15 cellular contexts compared by ENCODE assay signal in genomic region chr1:59212715-59213114, GRCh38.
DNase-seq lines count a peak whose midpoint lies in the region; ATAC-seq and TF ChIP-seq lines count a peak whose summit lies in the region.
"Had no signal": no experiment of that assay in that cellular context is flagged by ENCODE, and none has a peak within 500 bp of the region (broad histone marks: within the 10 kb centered on the region; RNA-seq: fewer than 3 reads in every experiment).

No MANE protein-coding gene starts in this region.

- WGBS in aorta, 2 donors = 6 to 12% methylated on average over 3 of the region's 3 CpGs

- peaks cover 1% of the 10 kb centered on the region for H3K9me3 ChIP-seq in aorta (ENCODE audit: control insufficient read depth, low read length)
- H3K9me3 ChIP-seq: A549 had no signal

- H3K4me3 ChIP-seq in aorta (ENCODE audit: low read length in 2 of 2) = no peak overlapping the region
- H3K4me3 ChIP-seq: A549, GM23338 had no signal

- H3K27ac Mint-ChIP-seq in nephron = peak overlapping the region in 2 of 3 experiments; percentile 34 to 35
- H3K27ac Mint-ChIP-seq: CD14-positive monocyte; CD8-positive, alpha-beta T cell; GM23338; IgD-negative memory B cell had no signal

- peak overlapping the region in 1 of 2 donors; percentile 67 for H3K27ac ChIP-seq in aorta (ENCODE audit: low read depth in 1 of 2, low read length in 2 of 2)
- H3K27ac ChIP-seq: A549 had no signal

- no peak for ATAC-seq in HG02623 (IDR thresholded peaks at IDR 0.05; ENCODE audit: unreplicated experiment)
- ATAC-seq in GM19452 (IDR thresholded peaks at IDR 0.05; ENCODE audit: unreplicated experiment) = no peak
- no peak for ATAC-seq in aorta (ENCODE audit: low FRiP score)
- ATAC-seq: A549; CD8-positive, alpha-beta T cell; GM23338 had no signal

- intact Hi-C loops in aorta (cut with DNase I) = no loop called here

- H3K36me3 ChIP-seq in aorta (ENCODE audit: control insufficient read depth in 1 of 2, insufficient read depth in 2 of 2, low read length in 1 of 2) = no peaks in the 10 kb centered on the region

- H3K27me3 ChIP-seq in aorta (ENCODE audit: control insufficient read depth in 1 of 2, insufficient read depth in 2 of 2, low read length in 1 of 2) = no peaks in the 10 kb centered on the region

- no peak for TF ChIP-seq CTCF in nephron (IDR thresholded peaks at IDR 0.05; ENCODE audit: unreplicated experiment in 3 of 3)

- H3K9me3 Mint-ChIP-seq in nephron = peaks cover 36% of the 10 kb centered on the region

- H3K4me1 Mint-ChIP-seq in nephron = peaks cover 25% of the 10 kb centered on the region
- H3K4me1 Mint-ChIP-seq: CD14-positive monocyte, GM23338, IgD-negative memory B cell had no signal

- DNase-seq in NCI-H2029 (lab: John Stamatoyannopoulos, UW) (peak; percentile 61), SHP77 treated with DMSO at 0.1 percent for 48 hours (lab: John Stamatoyannopoulos, UW) (peak; percentile 12), aorta (no peak)
- DNase-seq: CD8-positive, alpha-beta T cell; COR-L47; DMS153; GF-D8; H7 had no signal

- H3K27me3 Mint-ChIP-seq in nephron (ENCODE audit: low read depth) = peaks cover 9% of the 10 kb centered on the region
- H3K27me3 Mint-ChIP-seq: IgD-negative memory B cell had no signal

- no peak overlapping the region for H3K4me3 Mint-ChIP-seq in nephron
- H3K4me3 Mint-ChIP-seq: CD14-positive monocyte; CD8-positive, alpha-beta T cell; GM23338; IgD-negative memory B cell had no signal

- peaks cover 8 to 9% of the 10 kb centered on the region in 2 donors for H3K4me1 ChIP-seq in aorta (ENCODE audit: control insufficient read depth in 1 of 2, insufficient read depth in 2 of 2, low read length in 2 of 2)
- H3K4me1 ChIP-seq: A549 had no signal

- H3K36me3 Mint-ChIP-seq in nephron (ENCODE audit: low read depth) = peaks cover 15% of the 10 kb centered on the region
- H3K36me3 Mint-ChIP-seq: CD14-positive monocyte; CD8-positive, alpha-beta T cell; IgD-negative memory B cell had no signal

Comparison
In these comparisons a context has a peak if more than half of its experiments do, and no peak if none do; other contexts are left out.
1. DNase-seq: peak in NCI-H2029 (single experiment) and SHP77 treated with DMSO at 0.1 percent for 48 hours (single experiment); none in aorta (0 of 2).